ENCODE assay signal across 15 cellular contexts in the genomic region with DNA sequence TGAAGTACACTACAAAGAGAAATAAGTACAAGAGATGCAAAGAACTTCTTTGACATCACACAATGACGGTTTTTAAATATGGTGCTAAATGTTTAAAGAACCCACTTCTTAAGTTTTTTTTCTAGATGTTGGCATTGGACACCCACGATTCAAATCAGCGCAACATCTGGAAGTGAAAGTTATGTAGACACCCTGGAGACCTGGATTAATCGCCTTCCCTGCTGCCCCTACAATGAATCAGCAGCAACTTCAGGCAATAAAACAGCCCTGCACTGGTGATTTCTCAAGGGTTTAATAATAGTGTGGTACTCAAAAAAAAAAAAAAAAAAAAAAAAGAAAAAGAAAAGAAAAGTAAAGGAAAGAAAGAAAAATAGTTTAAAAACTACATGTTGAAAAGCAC.
"Had no signal": no experiment of that assay in that cellular context is flagged by ENCODE, and none has a peak within 500 bp of the region (broad histone marks: within the 10 kb centered on the region; RNA-seq: fewer than 3 reads in every experiment).

No MANE protein-coding gene starts in this region.

- H3K36me3 Mint-ChIP-seq: activated naive CD8-positive, alpha-beta T cell treated with anti-CD3 and anti-CD28 coated beads, Interleukin-2, amount 10 ng/mL, durations not matched to agents 7 days and 5 days; neural progenitor cell; stimulated activated memory B cell treated with anti-CD40 and anti-IgM and Interleukin-4, amounts not matched to agents 10 μg/mL and 1 μg/mL and 100 μg/mL, for 72 hours had no signal

- H3K27ac Mint-ChIP-seq: activated CD4-positive, alpha-beta memory T cell treated with anti-CD3 and anti-CD28 coated beads, Interleukin-2, amount 10 ng/mL, durations not matched to agents 7 days and 5 days; activated CD4-positive, alpha-beta T cell treated with anti-CD3 and anti-CD28 coated beads for 36 hours; activated naive CD8-positive, alpha-beta T cell treated with anti-CD3 and anti-CD28 coated beads, Interleukin-2, amount 10 ng/mL, durations not matched to agents 7 days and 5 days; activated T-cell treated with anti-CD3 and anti-CD28 coated beads, Interleukin-2, amount 50 U/mL, for 72 hours; neural progenitor cell; stimulated activated memory B cell treated with anti-CD40 and anti-IgM and Interleukin-4, amounts not matched to agents 10 μg/mL and 1 μg/mL and 100 μg/mL, for 72 hours had no signal

- H3K4me1 Mint-ChIP-seq: activated CD4-positive, alpha-beta memory T cell treated with anti-CD3 and anti-CD28 coated beads, Interleukin-2, amount 10 ng/mL, durations not matched to agents 7 days and 5 days; activated CD4-positive, alpha-beta T cell treated with anti-CD3 and anti-CD28 coated beads for 36 hours; activated naive CD8-positive, alpha-beta T cell treated with anti-CD3 and anti-CD28 coated beads, Interleukin-2, amount 10 ng/mL, durations not matched to agents 7 days and 5 days; stimulated activated memory B cell treated with anti-CD40 and anti-IgM and Interleukin-4, amounts not matched to agents 10 μg/mL and 1 μg/mL and 100 μg/mL, for 72 hours had no signal

- H3K9ac ChIP-seq: neural progenitor cell had no signal

- H2AFZ ChIP-seq: neural progenitor cell had no signal

- H3K36me3 ChIP-seq: ascending aorta, neural progenitor cell, tibial artery, vagina had no signal

- H3K4me2 ChIP-seq: neural progenitor cell had no signal

- DNase-seq: activated CD4-positive, alpha-beta memory T cell treated with anti-CD3 and anti-CD28 coated beads, Interleukin-2, amount 10 ng/mL, durations not matched to agents 7 days and 5 days; activated CD4-positive, alpha-beta T cell treated with anti-CD3 and anti-CD28 coated beads for 36 hours; activated naive CD8-positive, alpha-beta T cell treated with anti-CD3 and anti-CD28 coated beads, Interleukin-2, amount 10 ng/mL, durations not matched to agents 7 days and 5 days; activated T-cell treated with anti-CD3 and anti-CD28 coated beads, Interleukin-2, amount 50 U/mL, for 72 hours; foreskin keratinocyte; head of caudate nucleus; left colon; T-helper 9 cell; tibial artery had no signal

- H3K4me1 ChIP-seq: ascending aorta, foreskin keratinocyte, tibial artery, vagina had no signal

- H3K4me3 ChIP-seq: ascending aorta, neural progenitor cell, tibial artery, vagina had no signal

- H3K4me3 Mint-ChIP-seq: activated CD4-positive, alpha-beta memory T cell treated with anti-CD3 and anti-CD28 coated beads, Interleukin-2, amount 10 ng/mL, durations not matched to agents 7 days and 5 days; activated CD4-positive, alpha-beta T cell treated with anti-CD3 and anti-CD28 coated beads for 36 hours; activated naive CD8-positive, alpha-beta T cell treated with anti-CD3 and anti-CD28 coated beads, Interleukin-2, amount 10 ng/mL, durations not matched to agents 7 days and 5 days; activated T-cell treated with anti-CD3 and anti-CD28 coated beads, Interleukin-2, amount 50 U/mL, for 72 hours; neural progenitor cell; stimulated activated memory B cell treated with anti-CD40 and anti-IgM and Interleukin-4, amounts not matched to agents 10 μg/mL and 1 μg/mL and 100 μg/mL, for 72 hours had no signal

- H3K27me3 ChIP-seq: ascending aorta, foreskin keratinocyte, neural progenitor cell, tibial artery, vagina had no signal

- H3K27ac ChIP-seq: ascending aorta, foreskin keratinocyte, neural progenitor cell, tibial artery, vagina, VCaP had no signal

- H3K9me3 ChIP-seq: ascending aorta, tibial artery, vagina had no signal

- H3K9me3 Mint-ChIP-seq: activated CD4-positive, alpha-beta memory T cell treated with anti-CD3 and anti-CD28 coated beads, Interleukin-2, amount 10 ng/mL, durations not matched to agents 7 days and 5 days; activated T-cell treated with anti-CD3 and anti-CD28 coated beads, Interleukin-2, amount 50 U/mL, for 72 hours; neural progenitor cell; stimulated activated memory B cell treated with anti-CD40 and anti-IgM and Interleukin-4, amounts not matched to agents 10 μg/mL and 1 μg/mL and 100 μg/mL, for 72 hours had no signal

- ATAC-seq: activated CD4-positive, alpha-beta T cell treated with anti-CD3 and anti-CD28 coated beads for 36 hours; activated T-cell treated with anti-CD3 and anti-CD28 coated beads, Interleukin-2, amount 50 U/mL, for 72 hours; esophagus mucosa; foreskin keratinocyte; left colon; stimulated activated memory B cell treated with anti-CD40 and anti-IgM and Interleukin-4, amounts not matched to agents 10 μg/mL and 1 μg/mL and 100 μg/mL, for 72 hours had no signal

- H3K27me3 Mint-ChIP-seq: activated CD4-positive, alpha-beta memory T cell treated with anti-CD3 and anti-CD28 coated beads, Interleukin-2, amount 10 ng/mL, durations not matched to agents 7 days and 5 days; activated CD4-positive, alpha-beta T cell treated with anti-CD3 and anti-CD28 coated beads for 36 hours; activated naive CD8-positive, alpha-beta T cell treated with anti-CD3 and anti-CD28 coated beads, Interleukin-2, amount 10 ng/mL, durations not matched to agents 7 days and 5 days; stimulated activated memory B cell treated with anti-CD40 and anti-IgM and Interleukin-4, amounts not matched to agents 10 μg/mL and 1 μg/mL and 100 μg/mL, for 72 hours had no signal
